In genomic region chr4:53593765-53594164, GRCh38 we compare ENCODE assay signal across 19 cellular contexts. TPM values are rescaled to one million over a fixed set of nuclear protein-coding genes. Genes with fewer than 3 reads are reported as not detected.
DNase-seq lines count a peak whose midpoint lies in the region; ATAC-seq, FAIRE-seq and TF ChIP-seq lines count a peak whose summit lies in the region.
"Had no signal": no experiment of that assay in that cellular context is flagged by ENCODE, and none has a peak within 500 bp of the region (broad histone marks: within the 10 kb centered on the region; RNA-seq: fewer than 3 reads in every experiment).

No MANE protein-coding gene starts in this region.

- POLR2A ChIA-PET in A549 (lab: Yijun Ruan, JAX): no interaction called here
- POLR2A ChIA-PET in K562 (lab: Yijun Ruan, JAX): interaction anchor here (0.9 kb wide), 1 partner anchor 87 kb away, joined by 3 read pairs; no protein-coding TSS in a partner anchor

- in situ Hi-C loops in K562 (cut with MboI): no loop called here

- BruUV-seq in K562 (replicated peaks; lab: Mats Ljungman, UMichigan): no TSS peak

- TF ChIP-seq RAD21 in A549 (conservative IDR thresholded peaks at IDR 0.05 in 1 of 2, IDR thresholded peaks at IDR 0.05 in 1 of 2) (no peak), K562 (CRISPR knock-in tag; conservative IDR thresholded peaks at IDR 0.05 in 1 of 2, IDR thresholded peaks at IDR 0.05 in 1 of 2) (no peak)

- no peak for ATAC-seq in A549
- no peak for ATAC-seq in K562
- ATAC-seq in HG02852 (IDR thresholded peaks at IDR 0.05; ENCODE audit: unreplicated experiment): no peak
- no peak for ATAC-seq in HG02981 (IDR thresholded peaks at IDR 0.05; ENCODE audit: unreplicated experiment)

- 92% methylated on average over 2 of the region's 2 CpGs for whole genome bisulfite sequencing in A549 (ENCODE audit: missing lambda C conversion rate)
- WGBS in K562 (ENCODE audit: insufficient coverage, low coverage, missing lambda C conversion rate): 83% methylated on average over 2 of the region's 2 CpGs

- H3K9me3 ChIP-seq in A549: no peaks in the 10 kb centered on the region
- H3K9me3 ChIP-seq in HUES48 (ENCODE audit: control insufficient read depth, insufficient read depth, low read length): no peaks in the 10 kb centered on the region
- H3K9me3 ChIP-seq in K562 (replicated peaks; ENCODE audit: control insufficient read depth, insufficient read depth, low read depth, low read length): no peaks in the 10 kb centered on the region
- H3K9me3 ChIP-seq in iPS-15b (ENCODE audit: control insufficient read depth, insufficient read depth, low read length): no peaks in the 10 kb centered on the region
- H3K9me3 ChIP-seq: heart left ventricle, SJSA1, transverse colon had no signal

- H3K4me3 ChIP-seq in A549 (no peak overlapping the region), HUES48 (ENCODE audit: low read depth, low read length) (peak overlapping the region; percentile 60; the same call in 1 of the 2 replicates), K562 (no peak overlapping the region), iPS-15b (ENCODE audit: low read depth, low read length) (peak overlapping the region; percentile 66)
- H3K4me3 ChIP-seq: SJSA1 had no signal

- no peaks in the 10 kb centered on the region for H3K9me1 ChIP-seq in K562 (ENCODE audit: control insufficient read depth, insufficient read depth, low read length)

- CTCF ChIA-PET in A549 (lab: Yijun Ruan, JAX): no interaction called here
- CTCF ChIA-PET in K562 (lab: Yijun Ruan, JAX; ENCODE audit: low intra/inter-chr PET ratio): no interaction called here

- H4K20me1 ChIP-seq in K562 (replicated peaks; ENCODE audit: control insufficient read depth, insufficient read depth, low read length): no peaks in the 10 kb centered on the region

- H3K4me2 ChIP-seq in A549 (peak overlapping the region; percentile 78; the same call in 1 of the 3 replicates), K562 (ENCODE audit: insufficient read depth, low read length) (no peak overlapping the region)

- intact Hi-C loops in K562 (cut with micrococcal nuclease): loop anchor here (10.0 kb wide), 1 partner anchor 179 kb away; no protein-coding TSS in a partner anchor

- no peaks in the 10 kb centered on the region for H3K36me3 ChIP-seq in HUES48 (ENCODE audit: control insufficient read depth, insufficient read depth, low read length)
- H3K36me3 ChIP-seq in K562 (ENCODE audit: control insufficient read depth, insufficient read depth, low read length): no peaks in the 10 kb centered on the region
- H3K36me3 ChIP-seq in iPS-15b (ENCODE audit: control insufficient read depth, insufficient read depth, low read length): no peaks in the 10 kb centered on the region
- H3K36me3 ChIP-seq: heart left ventricle, SJSA1, transverse colon had no signal

- DNase-seq in A549 (ENCODE audit: low read depth in 1 of 2, low spot score in 1 of 2) (no peak), K562 (ENCODE audit: extremely low read depth in 1 of 4, low spot score in 3 of 4) (no peak), ecto neural progenitor cell (ENCODE audit: low spot score) (no peak), glomerular visceral epithelial cell (ENCODE audit: extremely low spot score) (no peak)
- DNase-seq: activated CD4-positive, alpha-beta T cell treated with anti-CD3 and anti-CD28 coated beads, Interleukin-2, amount 10 ng/mL, durations not matched to agents 24 days and 14 days; amniotic stem cell; CD8-positive, alpha-beta memory T cell; NCI-H1694; stimulated activated CD4-positive, alpha-beta T cell treated with anti-CD3 and anti-CD28 coated beads, Interleukin-15, amount 100 ng/mL, for 24 hours; stimulated activated CD4-positive, alpha-beta T cell treated with anti-CD3 and anti-CD28 coated beads, Interleukin-4, amount 100 ng/mL, for 4 hours had no signal

- TF ChIP-seq EP300 in A549 (IDR thresholded peaks at IDR 0.05) (no peak), K562 (IDR thresholded peaks at IDR 0.05; ENCODE audit: low read length) (no peak)

- no peaks in the 10 kb centered on the region for H3K27me3 ChIP-seq in HUES48 (ENCODE audit: control insufficient read depth, insufficient read depth, low read length)
- no peaks in the 10 kb centered on the region for H3K27me3 ChIP-seq in K562 (ENCODE audit: control insufficient read depth in 2 of 2, insufficient read depth in 2 of 2, low read length in 2 of 2)
- H3K27me3 ChIP-seq in iPS-15b (ENCODE audit: control insufficient read depth, insufficient read depth, low read length): no peaks in the 10 kb centered on the region
- H3K27me3 ChIP-seq: heart left ventricle, SJSA1, transverse colon had no signal

- TF ChIP-seq POLR2A in A549 (IDR thresholded peaks at IDR 0.05; ENCODE audit: low read length) (no peak), K562 (conservative IDR thresholded peaks at IDR 0.05) (no peak)

- TF ChIP-seq CTCF in A549 (IDR thresholded peaks at IDR 0.05) (no peak), K562 (IDR thresholded peaks at IDR 0.05 in 2 of 3, conservative IDR thresholded peaks at IDR 0.05 in 1 of 3; ENCODE audit: insufficient read depth in 2 of 3, low read depth in 1 of 3, low read length in 3 of 3) (no peak)

- FAIRE-seq in A549 (lab: Jason Lieb, UNC) (no peak), K562 (lab: Jason Lieb, UNC) (no peak)
- FAIRE-seq: GM12891 had no signal

- H3K9ac ChIP-seq in HUES48 (ENCODE audit: low read depth, low read length) (no peak overlapping the region), K562 (ENCODE audit: insufficient read depth in 1 of 2, low read depth in 2 of 2, low read length in 2 of 2) (no peak overlapping the region), iPS-15b (ENCODE audit: low read depth, low read length) (no peak overlapping the region)

- peak overlapping the region; percentile 40; the same call in 1 of the 2 replicates for H2AFZ ChIP-seq in K562 (ENCODE audit: low read depth, low read length)

- H3K4me1 ChIP-seq in A549 (peaks cover 12% of the 10 kb centered on the region), HUES48 (ENCODE audit: control insufficient read depth, insufficient read depth, low read length) (peaks cover 46% of the 10 kb centered on the region), K562 (replicated peaks in 1 of 2; ENCODE audit: control insufficient read depth in 2 of 2, insufficient read depth in 2 of 2, low read length in 2 of 2) (peaks cover 4 to 28% of the 10 kb centered on the region in 2 experiments; a peak in 4 of 5 replicates), iPS-15b (ENCODE audit: control insufficient read depth, insufficient read depth, low read length) (peaks cover 9% of the 10 kb centered on the region)

- no peaks in the 10 kb centered on the region for H3K79me2 ChIP-seq in K562 (ENCODE audit: control insufficient read depth, insufficient read depth, low read length)

- no peak overlapping the region; a peak in 1 of 6 replicates for H3K27ac ChIP-seq in A549
- H3K27ac ChIP-seq in HUES48 (ENCODE audit: low read depth, low read length): peak overlapping the region; percentile 95
- H3K27ac ChIP-seq in K562 (ENCODE audit: extremely low read depth, low read depth, low read length): no peak overlapping the region
- H3K27ac ChIP-seq: SJSA1 had no signal

TF ChIP-seq in A549, 52 proteins besides CTCF, POLR2A, EP300 and RAD21:
- TF ChIP-seq JUN (IDR thresholded peaks at IDR 0.05): no peak
- TF ChIP-seq HOXA7 (CRISPR knock-in tag; IDR thresholded peaks at IDR 0.05): no peak

TF ChIP-seq in K562, 482 proteins besides CTCF, POLR2A, EP300 and RAD21 (continues in another document):
- TF ChIP-seq MCM5 (IDR thresholded peaks at IDR 0.05; ENCODE audit: low read depth) (no peak), ZNF124 (CRISPR knock-in tag; IDR thresholded peaks at IDR 0.05) (no peak), ZNF695 (CRISPR knock-in tag; IDR thresholded peaks at IDR 0.05) (no peak), DDX20 (tag; IDR thresholded peaks at IDR 0.05; ENCODE audit: low read depth) (no peak), CBFB (CRISPR knock-in tag; IDR thresholded peaks at IDR 0.05) (no peak), TFAP4 (CRISPR knock-in tag; IDR thresholded peaks at IDR 0.05; ENCODE audit: borderline replicate concordance) (no peak), NCOR1 (IDR thresholded peaks at IDR 0.05) (no peak)

RNA-seq across cellular contexts. Expression of gene LNX1, which starts 2.5 kb away (rescaled TPM):
- polyA plus RNA-seq in A549 (2011; rRNA removed) (0.14 and 0.20 TPM in 2 replicates), A549 (2017; fragmentation: RNase III; extraction: RNeasy Plus Mini Kit Qiagen cat#74134 plus additional on column Dnase treatment) (0.04 TPM in 2 of 3 replicates, not detected in the other), K562 (2011; rRNA removed) (0.40 and 0.45 TPM in 2 replicates), K562 (2014; fragmentation: Illumina TruSeq; extraction: Trizol) (3.0 and 5.0 TPM in 2 replicates), K562 (2014; fragmentation: Nextera tagmentation; extraction: Ambion mirVana) (1 to 10 TPM; 2.2 to 3.6 TPM), K562 (2014; rRNA removed) (1.6 and 2.3 TPM in 2 replicates)
- 0.01 TPM in 1 of 2 replicates, not detected in the other for polyA plus RNA-seq in A549 (2012; cell fraction: cytosol; rRNA removed)
- 0.07 and 0.31 TPM in 2 replicates for polyA plus RNA-seq in A549 (2012; cell fraction: nucleus; rRNA removed)
- polyA minus RNA-seq in A549 (2011; rRNA and poly(A)+ RNA removed): 0.39 and 0.62 TPM in 2 replicates
- total RNA-seq in K562 (2011; cell fraction: chromatin; rRNA removed; ENCODE audit: low replicate concordance): 1.7 and 3.0 TPM in 2 replicates
- total RNA-seq in K562 (2011; cell fraction: nucleolus; rRNA removed): 1.0 and 1.1 TPM in 2 replicates
- 1.9 and 2.4 TPM in 2 replicates for total RNA-seq in K562 (2011; cell fraction: nucleoplasm; rRNA removed)
- total RNA-seq in K562 (2014; rRNA removed) (2.0 and 3.3 TPM in 2 replicates), K562 (2014; rRNA removed; fragmentation: Illumina TruSeq; extraction: Trizol) (2.5 and 2.6 TPM in 2 replicates), K562 (2015; rRNA removed; fragmentation: Illumina TruSeq; extraction: Trizol) (2.1 and 2.2 TPM in 2 replicates), K562 (2021) (2.5 and 2.8 TPM in 2 replicates)
- polyA plus RNA-seq in K562 (2011; cell fraction: cytosol; rRNA removed): 0.25 and 0.67 TPM in 2 replicates
- polyA plus RNA-seq in K562 (2011; cell fraction: nucleus; rRNA removed): 0.46 and 1.00 TPM in 2 replicates
- 3.2 and 8.1 TPM in 2 replicates for polyA plus RNA-seq in K562 (2012)
- polyA minus RNA-seq in K562 (2011; rRNA and poly(A)+ RNA removed): 0.78 and 1.3 TPM in 2 replicates
- polyA minus RNA-seq in K562 (2011; cell fraction: cytosol; rRNA and poly(A)+ RNA removed): 0.73 and 0.95 TPM in 2 replicates
- polyA minus RNA-seq in K562 (2011; cell fraction: nucleus; rRNA and poly(A)+ RNA removed): 0.33 and 0.54 TPM in 2 replicates
- total RNA-seq: activated CD4-positive, alpha-beta T cell treated with anti-CD3 and anti-CD28 coated beads, Interleukin-2, amount 10 ng/mL, durations not matched to agents 24 days and 14 days; activated CD8-positive, alpha-beta memory T cell treated with anti-CD3 and anti-CD28 coated beads for 36 hours; CD8-positive, alpha-beta memory T cell; SJSA1 had no signal

Comparison
In these comparisons a context has a peak if more than half of its experiments do, and no peak if none do; other contexts are left out.
1. H3K4me3 ChIP-seq: peak in HUES48 (single experiment) and iPS-15b (single experiment); none in A549 (single experiment) and K562 (single experiment).